Comparison of ENCODE assay signal across 15 cellular contexts in genomic region chr2:48870503-48870902, GRCh38.
A peak's percentile ranks its signal among the peaks of the same experiment; 100 is the strongest.
DNase-seq lines count a peak whose midpoint lies in the region.
"Had no signal": no experiment of that assay in that cellular context is flagged by ENCODE, and none has a peak within 500 bp of the region (broad histone marks: within the 10 kb centered on the region; RNA-seq: fewer than 3 reads in every experiment).

No MANE protein-coding gene starts in this region.

- H2AFZ ChIP-seq in mesenchymal stem cell (ENCODE audit: low read depth, low read length), result no peak overlapping the region

- H3K4ac ChIP-seq in mesenchymal stem cell (ENCODE audit: low read depth in 1 of 2, low read length in 2 of 2), result no peak overlapping the region

- no peak overlapping the region for H2BK5ac ChIP-seq in mesenchymal stem cell (ENCODE audit: low read depth, low read length, poor library complexity, severe bottlenecking)

- H3K4me2 ChIP-seq in mesenchymal stem cell (ENCODE audit: low read length, poor library complexity, severe bottlenecking), result no peak overlapping the region
- H3K4me2 ChIP-seq: A549 had no signal

- H3K9ac ChIP-seq in mesenchymal stem cell (ENCODE audit: low read length), result no peak overlapping the region

- H3K4me3 ChIP-seq in mesenchymal stem cell (ENCODE audit: insufficient read depth in 1 of 2, low read depth in 1 of 2, low read length in 2 of 2), result no peak overlapping the region
- H3K4me3 ChIP-seq: A549, HAP-1 had no signal

- no peaks in the 10 kb centered on the region for H3K27me3 ChIP-seq in mesenchymal stem cell (ENCODE audit: control insufficient read depth in 1 of 2, insufficient read depth in 1 of 2, low read length in 2 of 2)

- no peaks in the 10 kb centered on the region for H3K36me3 ChIP-seq in mesenchymal stem cell (ENCODE audit: control insufficient read depth in 1 of 2, insufficient read depth in 2 of 2, low read depth in 1 of 2, low read length in 2 of 2)
- H3K36me3 ChIP-seq: HAP-1 had no signal

- no peak overlapping the region for H4K91ac ChIP-seq in mesenchymal stem cell (ENCODE audit: low read length)

- no peak overlapping the region for H2BK15ac ChIP-seq in mesenchymal stem cell (ENCODE audit: low read depth, poor library complexity, severe bottlenecking)

- H3K23ac ChIP-seq in mesenchymal stem cell (ENCODE audit: low read length in 2 of 2), result no peak overlapping the region

- no peaks in the 10 kb centered on the region for H3K9me3 ChIP-seq in mesenchymal stem cell (ENCODE audit: control insufficient read depth, low read length)
- H3K9me3 ChIP-seq: A549, HAP-1 had no signal

- no peak overlapping the region for H2BK120ac ChIP-seq in mesenchymal stem cell (ENCODE audit: low read depth, low read length)

- no peaks in the 10 kb centered on the region for H3K79me1 ChIP-seq in mesenchymal stem cell (replicated peaks; ENCODE audit: low read length, poor library complexity, severe bottlenecking)

- no peak overlapping the region for H3K27ac ChIP-seq in mesenchymal stem cell (ENCODE audit: low read length, poor library complexity, severe bottlenecking)
- H3K27ac ChIP-seq: 22Rv1, A549, C4-2B, HL-60 had no signal

- H3K4me1 ChIP-seq in mesenchymal stem cell (ENCODE audit: control insufficient read depth, insufficient read depth, low read depth, low read length), result no peaks in the 10 kb centered on the region
- H3K4me1 ChIP-seq: A549, HAP-1 had no signal

- no peak overlapping the region for H3K18ac ChIP-seq in mesenchymal stem cell (ENCODE audit: low read depth in 1 of 2, low read length in 2 of 2)

- H4K8ac ChIP-seq in mesenchymal stem cell (ENCODE audit: low read length), result no peak overlapping the region

- no peak overlapping the region for H2BK12ac ChIP-seq in mesenchymal stem cell (ENCODE audit: low read length in 2 of 2)

- no peak overlapping the region for H3K14ac ChIP-seq in mesenchymal stem cell (ENCODE audit: low read length in 2 of 2)

- WGBS in mesenchymal stem cell, result 57% methylated on average over 1 of the region's 2 CpGs

- peak; percentile 19 for DNase-seq in DMS 273 (lab: John Stamatoyannopoulos, UW; ENCODE audit: unreplicated experiment)
- DNase-seq in DMS 273 treated with DMSO at 0.1 percent for 48 hours (lab: John Stamatoyannopoulos, UW), result no peak
- peak; percentile 45 for DNase-seq in NCI-H82 (lab: John Stamatoyannopoulos, UW)
- peak; percentile 55 for DNase-seq in amniotic epithelial cell (ENCODE audit: low read depth)
- DNase-seq in SW 1271 (lab: John Stamatoyannopoulos, UW), result no peak
- DNase-seq in mesenchymal stem cell, result no peak
- DNase-seq in COR-L47 (lab: John Stamatoyannopoulos, UW), result no peak
- DNase-seq: AML-193; Calu3; CD4-positive, alpha-beta T cell had no signal

- no peak overlapping the region for H2AK5ac ChIP-seq in mesenchymal stem cell (ENCODE audit: low read length, severe bottlenecking)

Comparison
In these comparisons a context has a peak if more than half of its experiments do, and no peak if none do; other contexts are left out.
1. DNase-seq: peak in DMS 273 (single experiment), NCI-H82 (single experiment) and amniotic epithelial cell (single experiment); none in DMS 273 treated with DMSO at 0.1 percent for 48 hours (single experiment), SW 1271 (0 of 2), mesenchymal stem cell (single experiment) and COR-L47 (single experiment).